ENCODE assay signal across 21 cellular contexts in genomic region chr4:181479145-181479544, GRCh38.
A peak's percentile ranks its signal among the peaks of the same experiment; 100 is the strongest.
DNase-seq lines count a peak whose midpoint lies in the region; FAIRE-seq and TF ChIP-seq lines count a peak whose summit lies in the region.
"Had no signal": no experiment of that assay in that cellular context is flagged by ENCODE, and none has a peak within 500 bp of the region (broad histone marks: within the 10 kb centered on the region; RNA-seq: fewer than 3 reads in every experiment).

No MANE protein-coding gene starts in this region.

- peak overlapping the region; percentile 63 for H3K27ac ChIP-seq in HUES48 (ENCODE audit: low read depth, low read length)
- no peak overlapping the region for H3K27ac ChIP-seq in astrocyte (ENCODE audit: low read depth, low read length)
- no peak overlapping the region for H3K27ac ChIP-seq in endodermal cell (ENCODE audit: low read depth, low read length)
- H3K27ac ChIP-seq: A549, C4-2B, GM23248, HL-60 had no signal

- H3K27me3 Mint-ChIP-seq in astrocyte (ENCODE audit: low read depth, unreplicated experiment), result no peaks in the 10 kb centered on the region
- H3K27me3 Mint-ChIP-seq in endodermal cell (ENCODE audit: insufficient read depth), result no peaks in the 10 kb centered on the region
- H3K27me3 Mint-ChIP-seq: CD4-positive, alpha-beta memory T cell had no signal

- H3K36me3 ChIP-seq in H7 (replicated peaks; ENCODE audit: control insufficient read depth, insufficient read depth, low read length) (no peaks in the 10 kb centered on the region), HUES48 (ENCODE audit: control insufficient read depth, insufficient read depth, low read length) (no peaks in the 10 kb centered on the region), astrocyte (ENCODE audit: insufficient read depth, low read length) (no peaks in the 10 kb centered on the region), endodermal cell (ENCODE audit: control insufficient read depth, insufficient read depth, low read length) (no peaks in the 10 kb centered on the region)
- H3K36me3 ChIP-seq: BE2C had no signal

- H3K9me3 ChIP-seq in HUES48 (ENCODE audit: control insufficient read depth, insufficient read depth, low read length) (no peaks in the 10 kb centered on the region), astrocyte (ENCODE audit: insufficient read depth, low read depth, low read length) (no peaks in the 10 kb centered on the region), endodermal cell (ENCODE audit: control insufficient read depth, low read length) (no peaks in the 10 kb centered on the region)
- H3K9me3 ChIP-seq: A549, BE2C had no signal

- WGBS in endodermal cell (ENCODE audit: insufficient coverage in 1 of 2, insufficient read length in 1 of 2), 2 experiments, result 58% methylated on average over 2 of the region's 2 CpGs; no CpG with 5 or more reads in 1 of the 2 experiments

- H3K27ac Mint-ChIP-seq in astrocyte (ENCODE audit: unreplicated experiment) (no peak overlapping the region), endodermal cell (no peak overlapping the region)
- H3K27ac Mint-ChIP-seq: CD4-positive, alpha-beta memory T cell had no signal

- H3K4me3 ChIP-seq in H7 (ENCODE audit: insufficient read depth, low read depth, low read length) (no peak overlapping the region), HUES48 (ENCODE audit: low read depth, low read length) (no peak overlapping the region), astrocyte (ENCODE audit: insufficient read depth, low read depth, low read length) (no peak overlapping the region), endodermal cell (ENCODE audit: low read length) (no peak overlapping the region)
- H3K4me3 ChIP-seq: A549, GM23248 had no signal

- H3K4me1 Mint-ChIP-seq in astrocyte (ENCODE audit: low read depth, unreplicated experiment) (no peaks in the 10 kb centered on the region), endodermal cell (peaks cover 26% of the 10 kb centered on the region)
- H3K4me1 Mint-ChIP-seq: CD4-positive, alpha-beta memory T cell had no signal

- DNase-seq in H7, result peak; percentile 6
- DNase-seq in astrocyte (ENCODE audit: low read depth), result no peak
- DNase-seq in iPS-NIHi11 (ENCODE audit: low spot score), result peak; percentile 17
- no peak for DNase-seq in HCEC 1CT
- DNase-seq in NCI-H2171 (lab: John Stamatoyannopoulos, UW), result no peak
- no peak for DNase-seq in endodermal cell
- DNase-seq: BE2C; CD4-positive, alpha-beta memory T cell; COR-L47; DMS153; DMS79 treated with DMSO at 0.1 percent for 48 hours; GM23248; IMR-90; KBM-7 had no signal

- H3K79me2 ChIP-seq in astrocyte (ENCODE audit: insufficient read depth, low read length), result no peaks in the 10 kb centered on the region

- no peak for TF ChIP-seq CTCF in astrocyte (IDR thresholded peaks at IDR 0.05; ENCODE audit: insufficient read depth, low read depth, low read length)
- TF ChIP-seq CTCF in endodermal cell (conservative IDR thresholded peaks at IDR 0.05), result no peak

- no peak overlapping the region for H2AFZ ChIP-seq in astrocyte (ENCODE audit: low read depth, low read length)
- H2AFZ ChIP-seq: GM23248 had no signal

- peak; percentile 37 for FAIRE-seq in astrocyte (lab: Jason Lieb, UNC)
- FAIRE-seq: A549, D721Med, G401.6, GM12891 had no signal

- no peaks in the 10 kb centered on the region for H3K36me3 Mint-ChIP-seq in astrocyte (ENCODE audit: low read depth, unreplicated experiment)
- H3K36me3 Mint-ChIP-seq in endodermal cell (ENCODE audit: low read depth), result no peaks in the 10 kb centered on the region
- H3K36me3 Mint-ChIP-seq: CD4-positive, alpha-beta memory T cell had no signal

- no peaks in the 10 kb centered on the region for H4K20me1 ChIP-seq in astrocyte (ENCODE audit: insufficient read depth, low read length)

- H3K9me3 Mint-ChIP-seq in astrocyte (ENCODE audit: unreplicated experiment), result no peaks in the 10 kb centered on the region
- H3K9me3 Mint-ChIP-seq in endodermal cell, result no peaks in the 10 kb centered on the region

- H3K9ac ChIP-seq in HUES48 (ENCODE audit: low read depth, low read length) (no peak overlapping the region), astrocyte (ENCODE audit: low read length) (no peak overlapping the region), endodermal cell (ENCODE audit: extremely low read depth, low read length, poor library complexity, severe bottlenecking) (no peak overlapping the region)
- H3K9ac ChIP-seq: GM23248 had no signal

- no peak overlapping the region for H3K4me3 Mint-ChIP-seq in astrocyte (ENCODE audit: unreplicated experiment)
- no peak overlapping the region for H3K4me3 Mint-ChIP-seq in endodermal cell
- H3K4me3 Mint-ChIP-seq: CD4-positive, alpha-beta memory T cell had no signal

- H3K4me2 ChIP-seq in astrocyte (ENCODE audit: low read length), result no peak overlapping the region
- H3K4me2 ChIP-seq: A549 had no signal

- H3K27me3 ChIP-seq in H7 (ENCODE audit: control insufficient read depth, insufficient read depth, low read length) (no peaks in the 10 kb centered on the region), HUES48 (ENCODE audit: control insufficient read depth, insufficient read depth, low read length) (no peaks in the 10 kb centered on the region), astrocyte (ENCODE audit: insufficient read depth, low read length) (no peaks in the 10 kb centered on the region), endodermal cell (ENCODE audit: control insufficient read depth, insufficient read depth, low read length, poor library complexity, severe bottlenecking) (no peaks in the 10 kb centered on the region)
- H3K27me3 ChIP-seq: BE2C had no signal

- H3K4me1 ChIP-seq in HUES48 (ENCODE audit: control insufficient read depth, insufficient read depth, low read length), result peaks cover 59% of the 10 kb centered on the region
- peaks cover 2% of the 10 kb centered on the region for H3K4me1 ChIP-seq in astrocyte (ENCODE audit: insufficient read depth, low read length)
- H3K4me1 ChIP-seq in endodermal cell (ENCODE audit: control insufficient read depth, insufficient read depth, low read length), result no peaks in the 10 kb centered on the region
- H3K4me1 ChIP-seq: A549, BE2C had no signal

Comparison
In these comparisons a context has a peak if more than half of its experiments do, and no peak if none do; other contexts are left out.
1. DNase-seq: peak in H7 (single experiment) and iPS-NIHi11 (single experiment); none in astrocyte (single experiment), HCEC 1CT (single experiment), NCI-H2171 (single experiment) and endodermal cell (single experiment).